ENCODE assay signal across 17 cellular contexts in genomic region chr12:13032164-13032563, GRCh38. TPM values are rescaled to one million over a fixed set of nuclear protein-coding genes. Genes with fewer than 3 reads are reported as not detected.
A peak's percentile ranks its signal among the peaks of the same experiment; 100 is the strongest.
DNase-seq lines count a peak whose midpoint lies in the region; ATAC-seq, FAIRE-seq and TF ChIP-seq lines count a peak whose summit lies in the region.
"Had no signal": no experiment of that assay in that cellular context is flagged by ENCODE, and none has a peak within 500 bp of the region (broad histone marks: within the 10 kb centered on the region; RNA-seq: fewer than 3 reads in every experiment).

No MANE protein-coding gene starts in this region.

- no peak overlapping the region for H3K56ac ChIP-seq in IMR-90 (ENCODE audit: extremely low read depth, insufficient read depth, low read length)

- peaks cover 2% of the 10 kb centered on the region for H3K27me3 ChIP-seq in IMR-90 (ENCODE audit: control insufficient read depth, insufficient read depth, low read length)
- no peaks in the 10 kb centered on the region for H3K27me3 ChIP-seq in fibroblast of lung (ENCODE audit: control insufficient read depth, insufficient read depth, low read length)
- H3K27me3 ChIP-seq in lung (ENCODE audit: control insufficient read depth, insufficient read depth): no peaks in the 10 kb centered on the region
- no peaks in the 10 kb centered on the region for H3K27me3 ChIP-seq in ovary

- TF ChIP-seq CTCF in D721Med (IDR thresholded peaks at IDR 0.05; ENCODE audit: insufficient read depth, missing control alignments) (no peak), IMR-90 (conservative IDR thresholded peaks at IDR 0.05; ENCODE audit: low read depth, low read length) (no peak), fibroblast of lung (conservative IDR thresholded peaks at IDR 0.05 in 1 of 2, IDR thresholded peaks at IDR 0.05 in 1 of 2; ENCODE audit: low read depth in 1 of 2, low read length in 2 of 2) (no peak), lung (IDR thresholded peaks at IDR 0.05; ENCODE audit: control extremely low read depth, extremely low read depth) (no peak), ovary (IDR thresholded peaks at IDR 0.05) (no peak)

- H2AK5ac ChIP-seq in IMR-90 (ENCODE audit: low read depth, low read length): no peak overlapping the region

- ATAC-seq in IMR-90 (ENCODE audit: low read depth) (peak; percentile 50), lung (ENCODE audit: insufficient read depth, low FRiP score) (peak; percentile 27)
- ATAC-seq: CD8-positive, alpha-beta T cell; HepG2 had no signal

- dilution Hi-C loops in IMR-90 (cut with HindIII; ENCODE audit: low sequenced_read_pairs, unreplicated experiment): no loop called here

- H3K4me2 ChIP-seq in IMR-90 (ENCODE audit: low read depth, low read length) (no peak overlapping the region; the same call in 1 of the 2 replicates), fibroblast of lung (ENCODE audit: extremely low read depth, insufficient read depth, low read length) (no peak overlapping the region)

- WGBS in IMR-90 (ENCODE audit: extremely low coverage in 2 of 2, insufficient read length in 1 of 2), 2 experiments: 85% methylated on average over 2 of the region's 2 CpGs; no CpG with 5 or more reads in 1 of the 2 experiments
- WGBS in lung, 2 donors: 76 to 97% methylated on average over 2 of the region's 2 CpGs
- WGBS in ovary, 3 donors: 95 to 98% (median 98%) methylated on average over 2 of the region's 2 CpGs

- no peak overlapping the region for H3K14ac ChIP-seq in IMR-90 (replicated peaks; ENCODE audit: low read depth, low read length)

- H2BK20ac ChIP-seq in IMR-90 (ENCODE audit: low read depth, low read length): no peak overlapping the region

- H2BK5ac ChIP-seq in IMR-90 (ENCODE audit: low read depth, low read length, poor library complexity, severe bottlenecking): no peak overlapping the region

- H3K9me1 ChIP-seq in IMR-90 (ENCODE audit: insufficient read depth, low read length): no peaks in the 10 kb centered on the region

- no peak for TF ChIP-seq EP300 in ovary (IDR thresholded peaks at IDR 0.05)

- no peak overlapping the region for H3K4me3 ChIP-seq in IMR-90 (ENCODE audit: insufficient read depth, low read depth, low read length)
- H3K4me3 ChIP-seq in fibroblast of lung (replicated peaks in 1 of 4; ENCODE audit: control extremely low read depth in 1 of 4, insufficient read depth in 1 of 4, low read depth in 3 of 4, low read length in 4 of 4): no peak overlapping the region
- no peak overlapping the region for H3K4me3 ChIP-seq in lung
- H3K4me3 ChIP-seq in ovary: no peak overlapping the region
- H3K4me3 ChIP-seq: GM23248 had no signal

- no TSS peak for BruUV-seq in IMR-90 (replicated peaks; lab: Mats Ljungman, UMichigan)

- intact Hi-C loops in IMR-90 (cut with micrococcal nuclease) (no loop called here), ovary (cut with DNase I) (no loop called here)

- no peak overlapping the region for H2BK120ac ChIP-seq in IMR-90 (ENCODE audit: low read depth, low read length)

- H3K23ac ChIP-seq in IMR-90 (ENCODE audit: low read depth, low read length): no peak overlapping the region

- H2AFZ ChIP-seq in IMR-90 (replicated peaks; ENCODE audit: low read length, poor library complexity) (no peak overlapping the region), fibroblast of lung (ENCODE audit: low read length) (no peak overlapping the region)
- H2AFZ ChIP-seq: GM23248 had no signal

- POLR2A ChIA-PET in IMR-90 (lab: Charles Lee; ENCODE audit: unreplicated experiment): no interaction called here

- CTCF ChIA-PET in IMR-90 (lab: Yijun Ruan, JAX): no interaction called here

- no peak overlapping the region for H3K27ac ChIP-seq in IMR-90 (ENCODE audit: insufficient read depth, low read length)
- no peak overlapping the region for H3K27ac ChIP-seq in fibroblast of lung (ENCODE audit: insufficient read depth, low read length)
- no peak overlapping the region for H3K27ac ChIP-seq in lung (ENCODE audit: low read depth in 1 of 2, low read length in 1 of 2)
- no peak overlapping the region for H3K27ac ChIP-seq in ovary
- H3K27ac ChIP-seq: 22Rv1, GM23248 had no signal

- no peak overlapping the region for H4K5ac ChIP-seq in IMR-90 (ENCODE audit: low read depth, low read length)

- H4K8ac ChIP-seq in IMR-90 (ENCODE audit: low read depth in 2 of 2, low read length in 2 of 2): no peak overlapping the region

- TF ChIP-seq RAD21 in IMR-90 (IDR thresholded peaks at IDR 0.05; ENCODE audit: low read length): no peak

- H3K4ac ChIP-seq in IMR-90 (ENCODE audit: low read depth, low read length): no peak overlapping the region

- H3K9me3 ChIP-seq in IMR-90 (ENCODE audit: control insufficient read depth, insufficient read depth, low read length) (no peaks in the 10 kb centered on the region), fibroblast of lung (ENCODE audit: control insufficient read depth, insufficient read depth, low read depth, low read length) (no peaks in the 10 kb centered on the region), lung (ENCODE audit: control insufficient read depth in 2 of 2, insufficient read depth in 1 of 2, low read length in 1 of 2) (no peaks in the 10 kb centered on the region), ovary (no peaks in the 10 kb centered on the region)

- H3K4me1 ChIP-seq in IMR-90 (ENCODE audit: control insufficient read depth, insufficient read depth, low read length) (peaks cover 7% of the 10 kb centered on the region), fibroblast of lung (ENCODE audit: control insufficient read depth, extremely low read depth, insufficient read depth, low read length) (no peaks in the 10 kb centered on the region), lung (ENCODE audit: control insufficient read depth in 2 of 2, insufficient read depth in 2 of 2, low read length in 2 of 2) (no peaks in the 10 kb centered on the region), ovary (ENCODE audit: insufficient read depth) (no peaks in the 10 kb centered on the region)

- H4K20me1 ChIP-seq in IMR-90 (ENCODE audit: insufficient read depth, low read length) (no peaks in the 10 kb centered on the region), fibroblast of lung (ENCODE audit: control insufficient read depth, extremely low read depth, insufficient read depth, low read length) (no peaks in the 10 kb centered on the region)

- no peak for TF ChIP-seq POLR2A in IMR-90 (IDR thresholded peaks at IDR 0.05; ENCODE audit: low read depth, low read length)
- no peak for TF ChIP-seq POLR2A in ovary (IDR thresholded peaks at IDR 0.05)

- no peak overlapping the region for H3K18ac ChIP-seq in IMR-90 (ENCODE audit: low read depth, low read length)

- in situ Hi-C loops in IMR-90 (cut with MboI; ENCODE audit: low sequenced_read_pairs): loop anchor here (25.0 kb wide), 1 partner anchor 505 kb away; no protein-coding TSS in a partner anchor

- FAIRE-seq in D721Med (lab: Jason Lieb, UNC): peak; percentile 61
- FAIRE-seq: HepG2, HTR-8/SVneo had no signal

- no peak overlapping the region for H2AK9ac ChIP-seq in IMR-90 (replicated peaks; ENCODE audit: low read depth, low read length, poor library complexity)

- H3K36me3 ChIP-seq in IMR-90 (ENCODE audit: control insufficient read depth, insufficient read depth, low read length) (no peaks in the 10 kb centered on the region), fibroblast of lung (ENCODE audit: control insufficient read depth, insufficient read depth, low read length) (no peaks in the 10 kb centered on the region), lung (ENCODE audit: control insufficient read depth in 2 of 2, insufficient read depth in 2 of 2, low read length in 2 of 2) (no peaks in the 10 kb centered on the region), ovary (no peaks in the 10 kb centered on the region)

- no peak overlapping the region; the same call in 1 of the 2 replicates for H4K91ac ChIP-seq in IMR-90 (ENCODE audit: insufficient read depth, low read depth, low read length)

- H3K79me2 ChIP-seq in fibroblast of lung (ENCODE audit: control insufficient read depth, insufficient read depth, low read length): no peaks in the 10 kb centered on the region

- H2BK15ac ChIP-seq in IMR-90 (ENCODE audit: low read depth, low read length): no peak overlapping the region

- H3K79me1 ChIP-seq in IMR-90 (ENCODE audit: low read depth in 1 of 2, low read length in 2 of 2): no peaks in the 10 kb centered on the region

- H3K9ac ChIP-seq in IMR-90 (ENCODE audit: low read depth, low read length) (no peak overlapping the region), fibroblast of lung (ENCODE audit: insufficient read depth, low read length) (no peak overlapping the region)
- H3K9ac ChIP-seq: GM23248 had no signal

- no peak for DNase-seq in D721Med (ENCODE audit: insufficient read length, low spot score)
- DNase-seq in IMR-90: peak; percentile 23
- peak; percentile 2 to 25 for DNase-seq in fibroblast of lung (ENCODE audit: low read depth in 2 of 2)
- no peak for DNase-seq in lung (ENCODE audit: low spot score)
- no peak for DNase-seq in OCI-M1 (lab: John Stamatoyannopoulos, UW)
- no peak for DNase-seq in ovary
- DNase-seq in NCI-H345 treated with DMSO at 0.1 percent for 48 hours (lab: John Stamatoyannopoulos, UW; ENCODE audit: unreplicated experiment): no peak
- DNase-seq in cerebellar cortex (ENCODE audit: low spot score): no peak
- DNase-seq: CD8-positive, alpha-beta T cell; COR-L47; DND-41; GM23248; H9; HFFc6 had no signal

TF ChIP-seq in IMR-90, 13 proteins besides CTCF, POLR2A, EP300 and RAD21 (continues in another document):
- TF ChIP-seq RCOR1 (IDR thresholded peaks at IDR 0.05; ENCODE audit: insufficient replicate concordance, low read length) (no peak), SMC3 (IDR thresholded peaks at IDR 0.05; ENCODE audit: low read depth, low read length) (no peak)

RNA-seq across cellular contexts. Expression of gene FAM234B, which starts 12.0 kb away (rescaled TPM):
- total RNA-seq in IMR-90 (2012; rRNA removed) (6.7 and 8.6 TPM in 2 replicates), fibroblast of lung (6.7 and 10.4 TPM in 2 replicates), lung (10 to 100 TPM in 1 of 2 donors, 1 to 10 TPM in 1; 9.0 to 10.4 TPM), ovary (1 to 10 TPM; 5.3 to 8.8 (median 5.7) TPM)
- polyA plus RNA-seq in IMR-90 (2012; rRNA removed) (3.6 and 3.7 TPM in 2 replicates), fibroblast of lung (7.1 and 7.3 TPM in 2 replicates), lung (1 to 10 TPM; 1.4 to 3.6 TPM), ovary (1 to 10 TPM; 2.1 to 9.4 TPM)
- polyA plus RNA-seq in IMR-90 (2012; cell fraction: cytosol; rRNA removed): 2.2 and 2.5 TPM in 2 replicates
- polyA plus RNA-seq in IMR-90 (2012; cell fraction: nucleus; rRNA removed; ENCODE audit: low replicate concordance): 1.7 and 3.8 TPM in 2 replicates
- polyA plus RNA-seq in fibroblast of lung (2012): 5.3 and 5.4 TPM in 2 replicates
- polyA minus RNA-seq in fibroblast of lung (ENCODE audit: low replicate concordance): 6.7 and 12.2 TPM in 2 replicates

RNA-seq across cellular contexts. Expression of gene HEBP1, which starts 32.1 kb away (rescaled TPM):
- 14.7 and 18.8 TPM in 2 replicates for total RNA-seq in IMR-90 (2012; rRNA removed)
- 44.2 and 49.2 TPM in 2 replicates for polyA plus RNA-seq in IMR-90 (2012; rRNA removed)
- polyA plus RNA-seq in IMR-90 (2012; cell fraction: cytosol; rRNA removed): 51.3 and 60.0 TPM in 2 replicates
- 16.0 and 25.4 TPM in 2 replicates for polyA plus RNA-seq in IMR-90 (2012; cell fraction: nucleus; rRNA removed; ENCODE audit: low replicate concordance)
- total RNA-seq in fibroblast of lung: 23.6 and 33.7 TPM in 2 replicates
- 60.0 and 78.2 TPM in 2 replicates for polyA plus RNA-seq in fibroblast of lung
- 98.9 and 153 TPM in 2 replicates for polyA plus RNA-seq in fibroblast of lung (2012)
- polyA minus RNA-seq in fibroblast of lung (ENCODE audit: low replicate concordance): 80.3 and 148 TPM in 2 replicates
- 10 to 100 TPM; 40.5 to 62.7 TPM for total RNA-seq in lung
- 10 to 100 TPM; 48.2 to 59.1 TPM for polyA plus RNA-seq in lung
- total RNA-seq in ovary: 100 to 1,000 TPM in 2 of 7 donors, 10 to 100 TPM in 5; 31.6 to 102 (median 83.7) TPM
- 100 to 1,000 TPM in 1 of 2 donors, 10 to 100 TPM in 1; 90.2 to 150 TPM for polyA plus RNA-seq in ovary

Comparison
In these comparisons a context has a peak if more than half of its experiments do, and no peak if none do; other contexts are left out.
1. DNase-seq: peak in IMR-90 (single experiment) and fibroblast of lung (2 of 2); none in D721Med (single experiment), lung (single experiment), OCI-M1 (single experiment), ovary (0 of 5), NCI-H345 treated with DMSO at 0.1 percent for 48 hours (single experiment) and cerebellar cortex (single experiment).